1 cellular context compared by ENCODE assay signal in genomic region chr1:225483818-225484656, GRCh38.
TF ChIP-seq lines count a peak whose summit lies in the region.

No MANE protein-coding gene starts in this region.

TF ChIP-seq in SK-N-SH treated with all-trans-retinoic acid at 6 μM for 48 hours, 23 proteins besides CTCF, POLR2A, EP300 and RAD21 (continued from another document):
- TF ChIP-seq TSHZ2 (CRISPR knock-in tag; IDR thresholded peaks at IDR 0.05) (no peak), ESRRG (CRISPR knock-in tag; IDR thresholded peaks at IDR 0.05) (no peak)
TF ChIP-seq in SK-N-SH treated with all-trans-retinoic acid at 6 μM for 48 hours: peak in this region for 0.
